In the genomic region with DNA sequence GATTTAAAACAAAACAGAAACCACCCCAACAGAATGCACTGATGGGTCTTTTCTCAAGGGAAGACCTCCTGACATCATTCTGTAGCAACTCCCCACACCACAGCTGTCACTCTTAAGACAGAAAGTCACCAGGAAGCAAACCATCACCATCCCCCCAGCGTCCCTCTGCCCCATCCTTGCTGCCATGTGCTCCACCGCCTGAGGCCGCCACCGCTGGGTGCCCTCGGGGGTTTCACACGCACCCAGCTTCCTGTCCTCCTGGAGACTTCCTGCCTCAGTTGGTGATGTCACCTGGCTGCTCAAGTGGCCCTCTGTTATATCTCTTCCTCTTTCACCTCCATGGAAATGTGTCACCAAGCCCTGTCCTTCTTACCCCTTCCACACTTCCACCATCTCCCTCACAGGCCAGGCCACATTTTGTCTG, we compare ENCODE assay signal across 9 cellular contexts.
DNase-seq lines count a peak whose midpoint lies in the region; ATAC-seq and TF ChIP-seq lines count a peak whose summit lies in the region.
"Had no signal": no experiment of that assay in that cellular context is flagged by ENCODE, and none has a peak within 500 bp of the region (broad histone marks: within the 10 kb centered on the region; RNA-seq: fewer than 3 reads in every experiment).

No MANE protein-coding gene starts in this region.

- H3K4me1 Mint-ChIP-seq in activated CD8-positive, alpha-beta T cell treated with anti-CD3 and anti-CD28 coated beads, Interleukin-2, amount 10 ng/mL, durations not matched to agents 7 days and 5 days (ENCODE audit: low read depth) = peaks cover 85% of the 10 kb centered on the region
- H3K4me1 Mint-ChIP-seq in naive thymus-derived CD8-positive, alpha-beta T cell = peaks cover 43 to 88% (median 80%) of the 10 kb centered on the region in 4 donors

- H3K9me3 ChIP-seq in BLaER1 treated with 17β-estradiol and CSF1 and Interleukin-3, amounts not matched to agents 10 nM and 100 nM (replicated peaks in 1 of 11) = no peaks in the 10 kb centered on the region
- H3K9me3 ChIP-seq: body of pancreas had no signal

- ATAC-seq in activated CD8-positive, alpha-beta T cell treated with anti-CD3 and anti-CD28 coated beads, Interleukin-2, amount 10 ng/mL, durations not matched to agents 7 days and 5 days = peak; percentile 75
- peak; percentile 65 to 86 for ATAC-seq in naive thymus-derived CD8-positive, alpha-beta T cell
- ATAC-seq: body of pancreas had no signal

- no peaks in the 10 kb centered on the region for H3K27me3 Mint-ChIP-seq in activated CD8-positive, alpha-beta T cell treated with anti-CD3 and anti-CD28 coated beads, Interleukin-2, amount 10 ng/mL, durations not matched to agents 7 days and 5 days (ENCODE audit: low read depth)
- H3K27me3 Mint-ChIP-seq in naive thymus-derived CD8-positive, alpha-beta T cell = no peaks in the 10 kb centered on the region

- H3K27ac Mint-ChIP-seq in activated CD8-positive, alpha-beta T cell treated with anti-CD3 and anti-CD28 coated beads, Interleukin-2, amount 10 ng/mL, durations not matched to agents 7 days and 5 days = peak overlapping the region; percentile 95
- H3K27ac Mint-ChIP-seq in naive thymus-derived CD8-positive, alpha-beta T cell = peak overlapping the region; percentile 95 to 99 (median 98)

- no peak for TF ChIP-seq CTCF in GM20000 (IDR thresholded peaks at IDR 0.05; ENCODE audit: extremely low read depth, missing control alignments)

- POLR2A ChIA-PET in activated CD8-positive, alpha-beta T cell treated with anti-CD3 and anti-CD28 coated beads, Interleukin-2, amount 10 ng/mL, durations not matched to agents 7 days and 5 days (lab: Charles Lee) = interaction anchor here (0.6 to 3.1 kb wide), 6 partner anchors 33 to 194 kb away, joined by 3 to 14 read pairs (median 4); partner anchors contain the start of genes CCDC88C, GPR68 and PPP4R3A
- POLR2A ChIA-PET in naive thymus-derived CD8-positive, alpha-beta T cell (lab: Charles Lee) = interaction anchor here (0.6 to 18.4 kb wide), 11 partner anchors 13 to 540 kb away, joined by 3 to 408 read pairs (median 3); partner anchors contain the start of gene CCDC88C

- peak overlapping the region; percentile 77 for H3K4me3 Mint-ChIP-seq in activated CD8-positive, alpha-beta T cell treated with anti-CD3 and anti-CD28 coated beads, Interleukin-2, amount 10 ng/mL, durations not matched to agents 7 days and 5 days
- peak overlapping the region; percentile 54 to 86 (median 78) for H3K4me3 Mint-ChIP-seq in naive thymus-derived CD8-positive, alpha-beta T cell

- H3K9me3 Mint-ChIP-seq in activated CD8-positive, alpha-beta T cell treated with anti-CD3 and anti-CD28 coated beads, Interleukin-2, amount 10 ng/mL, durations not matched to agents 7 days and 5 days (ENCODE audit: insufficient read depth) = no peaks in the 10 kb centered on the region
- no peaks in the 10 kb centered on the region for H3K9me3 Mint-ChIP-seq in naive thymus-derived CD8-positive, alpha-beta T cell

- H3K36me3 Mint-ChIP-seq in activated CD8-positive, alpha-beta T cell treated with anti-CD3 and anti-CD28 coated beads, Interleukin-2, amount 10 ng/mL, durations not matched to agents 7 days and 5 days (ENCODE audit: low read depth) = peaks cover 93% of the 10 kb centered on the region
- H3K36me3 Mint-ChIP-seq in naive thymus-derived CD8-positive, alpha-beta T cell = peaks cover 4 to 92% (median 23%) of the 10 kb centered on the region in 3 donors

- H3K27ac ChIP-seq in BLaER1 treated with 17β-estradiol and CSF1 and Interleukin-3, amounts not matched to agents 10 nM and 100 nM = peak overlapping the region in 9 of 11 experiments; percentile 67 to 86 (median 79); a peak in 18 of 22 replicates
- H3K27ac ChIP-seq: body of pancreas had no signal

- peaks cover 0 to 21% (median 0%) of the 10 kb centered on the region in 11 experiments; a peak in 5 of 22 replicates for H4K20me1 ChIP-seq in BLaER1 treated with 17β-estradiol and CSF1 and Interleukin-3, amounts not matched to agents 10 nM and 100 nM

- H3K4me3 ChIP-seq in BLaER1 treated with 17β-estradiol and CSF1 and Interleukin-3, amounts not matched to agents 10 nM and 100 nM = 0 out of 20 replicates have a peak overlapping the region, but pooled peaks of 1 of the 10 experiments have one; percentile 23
- H3K4me3 ChIP-seq: body of pancreas had no signal

- peak overlapping the region in 8 of 11 experiments; percentile 41 to 73 (median 58); a peak in 13 of 22 replicates for H3K9ac ChIP-seq in BLaER1 treated with 17β-estradiol and CSF1 and Interleukin-3, amounts not matched to agents 10 nM and 100 nM

- DNase-seq in GM20000 (ENCODE audit: low spot score) (peak; percentile 89), HK-2 (ENCODE audit: unreplicated experiment) (peak; percentile 16), EL (no peak), SK-N-DZ (ENCODE audit: low spot score) (no peak), AG20443 (ENCODE audit: low spot score) (no peak)
- DNase-seq in activated CD8-positive, alpha-beta T cell treated with anti-CD3 and anti-CD28 coated beads, Interleukin-2, amount 10 ng/mL, durations not matched to agents 7 days and 5 days = peak; percentile 96
- DNase-seq in naive thymus-derived CD8-positive, alpha-beta T cell = peak; percentile 64 to 92 (median 87)

- peaks cover 40 to 60% (median 52%) of the 10 kb centered on the region in 10 experiments for H3K4me1 ChIP-seq in BLaER1 treated with 17β-estradiol and CSF1 and Interleukin-3, amounts not matched to agents 10 nM and 100 nM

- no peaks in the 10 kb centered on the region for H3K27me3 ChIP-seq in BLaER1 treated with 17β-estradiol and CSF1 and Interleukin-3, amounts not matched to agents 10 nM and 100 nM
- H3K27me3 ChIP-seq: body of pancreas had no signal

- CTCF ChIA-PET in activated CD8-positive, alpha-beta T cell treated with anti-CD3 and anti-CD28 coated beads, Interleukin-2, amount 10 ng/mL, durations not matched to agents 7 days and 5 days (lab: Charles Lee) = interaction anchor here (0.6 to 17.2 kb wide), 10 partner anchors 8 to 732 kb away, joined by 3 to 233 read pairs (median 4); partner anchors contain the start of gene CCDC88C

- H3K4me2 ChIP-seq in BLaER1 treated with 17β-estradiol and CSF1 and Interleukin-3, amounts not matched to agents 10 nM and 100 nM = peak overlapping the region; percentile 87 to 97 (median 91)

- peaks cover 28 to 87% (median 64%) of the 10 kb centered on the region in 11 experiments for H3K36me3 ChIP-seq in BLaER1 treated with 17β-estradiol and CSF1 and Interleukin-3, amounts not matched to agents 10 nM and 100 nM

Comparison
In these comparisons a context has a peak if more than half of its experiments do, and no peak if none do; other contexts are left out.
1. DNase-seq: peak in GM20000 (single experiment), HK-2 (single experiment), activated CD8-positive, alpha-beta T cell treated with anti-CD3 and anti-CD28 coated beads, Interleukin-2, amount 10 ng/mL, durations not matched to agents 7 days and 5 days (single experiment) and naive thymus-derived CD8-positive, alpha-beta T cell (10 of 10); none in EL (single experiment), SK-N-DZ (single experiment) and AG20443 (single experiment).